Comparison of ENCODE assay signal across 11 cellular contexts in genomic region chr17:8506145-8506544, GRCh38.
"Had no signal": no experiment of that assay in that cellular context is flagged by ENCODE, and none has a peak within 500 bp of the region (broad histone marks: within the 10 kb centered on the region; RNA-seq: fewer than 3 reads in every experiment).

No MANE protein-coding gene starts in this region.

- H3K4me3 ChIP-seq: skin epidermis had no signal

- H3K27ac ChIP-seq: dorsolateral prefrontal cortex, epithelial cell of prostate, skin epidermis had no signal

- H3K27me3 ChIP-seq: dorsolateral prefrontal cortex had no signal

- DNase-seq: activated CD4-positive, alpha-beta T cell treated with anti-CD3 and anti-CD28 coated beads for 36 hours; activated CD4-positive, alpha-beta T cell treated with anti-CD3 and anti-CD28 coated beads, Interleukin-2, amount 50 U/mL, for 48 hours; amniotic stem cell; central memory CD4-positive, alpha-beta T cell; dorsolateral prefrontal cortex; foreskin melanocyte; retina; stimulated activated naive CD8-positive, alpha-beta T cell treated with anti-CD3 and anti-CD28 coated beads, Interleukin-15, Interleukin-2, amounts not matched to agents 100 U/mL and 50 U/mL, for 24 hours; trophoblast cell had no signal
